Comparison of ENCODE assay signal across 22 cellular contexts in the genomic region with DNA sequence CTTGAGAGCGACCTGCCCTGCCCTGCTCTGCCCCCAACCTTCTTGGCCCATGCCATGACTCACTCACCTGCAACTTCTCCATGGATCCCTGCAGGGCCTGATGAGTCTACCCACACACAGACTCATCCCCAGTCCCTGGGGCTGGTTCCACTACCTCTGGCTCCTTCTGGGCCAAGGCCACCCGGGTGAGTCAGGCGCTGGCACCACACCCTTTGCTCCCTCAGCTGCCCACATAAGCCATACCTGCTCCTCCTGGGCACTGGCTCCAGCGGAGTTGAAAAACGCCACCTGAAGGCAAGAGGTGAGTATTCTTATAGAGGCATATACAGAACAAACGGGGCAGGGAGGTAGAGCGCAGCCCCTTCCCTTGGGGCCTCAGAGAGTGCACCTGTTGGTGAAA. TPM values are rescaled to one million over a fixed set of nuclear protein-coding genes. Genes with fewer than 3 reads are reported as not detected.
A peak's percentile ranks its signal among the peaks of the same experiment; 100 is the strongest.
DNase-seq lines count a peak whose midpoint lies in the region; ATAC-seq and TF ChIP-seq lines count a peak whose summit lies in the region.
"Had no signal": no experiment of that assay in that cellular context is flagged by ENCODE, and none has a peak within 500 bp of the region (broad histone marks: within the 10 kb centered on the region; RNA-seq: fewer than 3 reads in every experiment).

No MANE protein-coding gene starts in this region.

- H3K9me3 ChIP-seq in RWPE2 (ENCODE audit: severe bottlenecking) = no peaks in the 10 kb centered on the region
- H3K9me3 ChIP-seq: spleen had no signal

- no peak overlapping the region for H3K4me3 ChIP-seq in RWPE2 (ENCODE audit: severe bottlenecking)
- H3K4me3 ChIP-seq: spleen had no signal

- no peaks in the 10 kb centered on the region for H3K36me3 ChIP-seq in RWPE2 (ENCODE audit: low read depth)
- H3K36me3 ChIP-seq: spleen had no signal

- TF ChIP-seq CTCF in RWPE2 (IDR thresholded peaks at IDR 0.05; ENCODE audit: poor library complexity, severe bottlenecking) (no peak), foreskin keratinocyte (conservative IDR thresholded peaks at IDR 0.05) (no peak)

- peak; percentile 80 for ATAC-seq in RWPE2 (ENCODE audit: low read depth)
- ATAC-seq in foreskin keratinocyte = peak; percentile 93
- ATAC-seq in GM19467 (IDR thresholded peaks at IDR 0.05; ENCODE audit: unreplicated experiment) = no peak
- ATAC-seq: right cardiac atrium had no signal

- H3K27ac ChIP-seq in RWPE2 (ENCODE audit: poor library complexity, severe bottlenecking) = no peak overlapping the region
- no peak overlapping the region for H3K27ac ChIP-seq in foreskin keratinocyte
- H3K27ac ChIP-seq: epithelial cell of prostate, spleen had no signal

- peak; percentile 44 for DNase-seq in LoVo (ENCODE audit: low spot score)
- no peak for DNase-seq in RWPE2 (ENCODE audit: low spot score)
- peak; percentile 47 to 70 for DNase-seq in foreskin keratinocyte
- DNase-seq in renal cortical epithelial cell (ENCODE audit: low read depth) = peak; percentile 23
- DNase-seq in ecto neural progenitor cell (ENCODE audit: low spot score) = no peak
- DNase-seq in NCI-H2227 treated with DMSO at 0.1 percent for 48 hours (lab: John Stamatoyannopoulos, UW) = no peak
- DNase-seq: activated CD4-positive, alpha-beta T cell treated with anti-CD3 and anti-CD28 coated beads, Interleukin-2, amount 10 ng/mL, durations not matched to agents 24 days and 14 days; activated naive CD4-positive, alpha-beta T cell; activated T-cell treated with anti-CD3 and anti-CD28 coated beads, Interleukin-2, amount 50 U/mL, for 24 hours; EL; KG1; kidney glomerular epithelial cell; NCI-H1436; NCI-H2081 treated with DMSO at 0.1 percent for 48 hours; NCI-H446; NCI-H82; right cardiac atrium; SHP77; spleen; T1000 had no signal

- H3K4me1 ChIP-seq in RWPE2 (ENCODE audit: insufficient read depth, poor library complexity, severe bottlenecking) = no peaks in the 10 kb centered on the region
- no peaks in the 10 kb centered on the region for H3K4me1 ChIP-seq in foreskin keratinocyte
- H3K4me1 ChIP-seq: spleen had no signal

- H3K27me3 ChIP-seq in RWPE2 (ENCODE audit: insufficient read depth, poor library complexity, severe bottlenecking) (no peaks in the 10 kb centered on the region), foreskin keratinocyte (peaks cover 11% of the 10 kb centered on the region)
- H3K27me3 ChIP-seq: spleen had no signal

RNA-seq across cellular contexts. Expression of gene MTPAP, which starts 16.2 kb away (rescaled TPM):
- total RNA-seq in foreskin keratinocyte = 13.8 and 15.3 TPM in 2 replicates
- 5.2 and 5.6 TPM in 2 replicates for polyA plus RNA-seq in foreskin keratinocyte
- 12.5 and 35.3 TPM in 2 replicates for total RNA-seq in renal cortical epithelial cell

Comparison
In these comparisons a context has a peak if more than half of its experiments do, and no peak if none do; other contexts are left out.
1. DNase-seq: peak in LoVo (single experiment), foreskin keratinocyte (2 of 2) and renal cortical epithelial cell (single experiment); none in RWPE2 (single experiment), ecto neural progenitor cell (single experiment) and NCI-H2227 treated with DMSO at 0.1 percent for 48 hours (single experiment).